ENCODE assay signal across 18 cellular contexts in genomic region chr3:60104045-60104444, GRCh38.
A peak's percentile ranks its signal among the peaks of the same experiment; 100 is the strongest.
DNase-seq lines count a peak whose midpoint lies in the region; ATAC-seq lines count a peak whose summit lies in the region.
"Had no signal": no experiment of that assay in that cellular context is flagged by ENCODE, and none has a peak within 500 bp of the region (broad histone marks: within the 10 kb centered on the region; RNA-seq: fewer than 3 reads in every experiment).

No MANE protein-coding gene starts in this region.

- ATAC-seq in HG02571 (IDR thresholded peaks at IDR 0.05; ENCODE audit: unreplicated experiment): no peak

- H3K9me3 Mint-ChIP-seq in activated naive CD4-positive, alpha-beta T cell treated with anti-CD3 and anti-CD28 coated beads, Interleukin-2, amount 50 U/mL, for 24 hours: peaks cover 2% of the 10 kb centered on the region
- H3K9me3 Mint-ChIP-seq in CD4-positive, alpha-beta memory T cell: peaks cover 0 to 3% (median 0%) of the 10 kb centered on the region in 8 donors
- H3K9me3 Mint-ChIP-seq: H9 had no signal

- peaks cover under 1% of the 10 kb centered on the region for H3K36me3 Mint-ChIP-seq in activated naive CD4-positive, alpha-beta T cell treated with anti-CD3 and anti-CD28 coated beads, Interleukin-2, amount 50 U/mL, for 24 hours
- no peaks in the 10 kb centered on the region for H3K36me3 Mint-ChIP-seq in CD4-positive, alpha-beta memory T cell

- peak overlapping the region; percentile 66 for H3K4me3 Mint-ChIP-seq in activated naive CD4-positive, alpha-beta T cell treated with anti-CD3 and anti-CD28 coated beads, Interleukin-2, amount 50 U/mL, for 24 hours
- peak overlapping the region in 6 of 8 donors; percentile 11 to 75 (median 55) for H3K4me3 Mint-ChIP-seq in CD4-positive, alpha-beta memory T cell
- H3K4me3 Mint-ChIP-seq: H9 had no signal

- H3K4me1 Mint-ChIP-seq in activated naive CD4-positive, alpha-beta T cell treated with anti-CD3 and anti-CD28 coated beads, Interleukin-2, amount 50 U/mL, for 24 hours: peaks cover 47% of the 10 kb centered on the region
- H3K4me1 Mint-ChIP-seq in CD4-positive, alpha-beta memory T cell: peaks cover 9 to 17% (median 11%) of the 10 kb centered on the region in 4 donors

- H3K4me3 ChIP-seq in CD4-positive, alpha-beta memory T cell (ENCODE audit: low read length in 2 of 2): no peak overlapping the region
- H3K4me3 ChIP-seq: SK-N-MC had no signal

- DNase-seq in activated naive CD4-positive, alpha-beta T cell (lab: John Stamatoyannopoulos, UW): no peak
- DNase-seq in CD4-positive, alpha-beta memory T cell: no peak
- DNase-seq in left kidney (ENCODE audit: low read depth, low spot score) (peak; percentile 58), RKO (ENCODE audit: low spot score) (no peak)
- DNase-seq: ACHN, COR-L47, DMS153, GDM1, H9, NCI-H1105, NCI-H1694 treated with DMSO at 0.1 percent for 48 hours, NCI-H774, SHP77 had no signal

- CTCF ChIA-PET in CD4-positive, alpha-beta memory T cell (lab: Charles Lee; ENCODE audit: partially characterized antibody): no interaction called here

- H3K36me3 ChIP-seq in CD4-positive, alpha-beta memory T cell (ENCODE audit: insufficient read depth, low read length): no peaks in the 10 kb centered on the region
- H3K36me3 ChIP-seq in KOPT-K1 (ENCODE audit: insufficient read depth, low read length): no peaks in the 10 kb centered on the region

- no peak overlapping the region for H3K27ac Mint-ChIP-seq in activated naive CD4-positive, alpha-beta T cell treated with anti-CD3 and anti-CD28 coated beads, Interleukin-2, amount 50 U/mL, for 24 hours
- H3K27ac Mint-ChIP-seq in CD4-positive, alpha-beta memory T cell: peak overlapping the region in 1 of 7 donors; percentile 23
- H3K27ac Mint-ChIP-seq: H9 had no signal

- POLR2A ChIA-PET in CD4-positive, alpha-beta memory T cell (lab: Charles Lee; ENCODE audit: partially characterized antibody): no interaction called here

- no peaks in the 10 kb centered on the region for H3K27me3 ChIP-seq in CD4-positive, alpha-beta memory T cell (ENCODE audit: insufficient read depth, low read length)

- no peaks in the 10 kb centered on the region for H3K9me3 ChIP-seq in CD4-positive, alpha-beta memory T cell (ENCODE audit: control insufficient read depth in 1 of 2, low read length in 2 of 2)
- no peaks in the 10 kb centered on the region for H3K9me3 ChIP-seq in KOPT-K1 (ENCODE audit: insufficient read depth, low read length, poor library complexity, severe bottlenecking)

- no peak overlapping the region for H3K27ac ChIP-seq in CD4-positive, alpha-beta memory T cell (ENCODE audit: low read depth, low read length)
- H3K27ac ChIP-seq in KOPT-K1 (ENCODE audit: low read depth, low read length, poor library complexity, severe bottlenecking): peak overlapping the region; percentile 50
- H3K27ac ChIP-seq: C4-2B, SK-N-MC had no signal

- intact Hi-C loops in CD4-positive, alpha-beta memory T cell (cut with micrococcal nuclease): no loop called here

- H3K27me3 Mint-ChIP-seq in activated naive CD4-positive, alpha-beta T cell treated with anti-CD3 and anti-CD28 coated beads, Interleukin-2, amount 50 U/mL, for 24 hours: no peaks in the 10 kb centered on the region
- H3K27me3 Mint-ChIP-seq in CD4-positive, alpha-beta memory T cell: no peaks in the 10 kb centered on the region

- H3K4me1 ChIP-seq in CD4-positive, alpha-beta memory T cell (ENCODE audit: insufficient read depth, low read length): peaks cover 15% of the 10 kb centered on the region
